ENCODE assay signal across 2 cellular contexts in the genomic region with DNA sequence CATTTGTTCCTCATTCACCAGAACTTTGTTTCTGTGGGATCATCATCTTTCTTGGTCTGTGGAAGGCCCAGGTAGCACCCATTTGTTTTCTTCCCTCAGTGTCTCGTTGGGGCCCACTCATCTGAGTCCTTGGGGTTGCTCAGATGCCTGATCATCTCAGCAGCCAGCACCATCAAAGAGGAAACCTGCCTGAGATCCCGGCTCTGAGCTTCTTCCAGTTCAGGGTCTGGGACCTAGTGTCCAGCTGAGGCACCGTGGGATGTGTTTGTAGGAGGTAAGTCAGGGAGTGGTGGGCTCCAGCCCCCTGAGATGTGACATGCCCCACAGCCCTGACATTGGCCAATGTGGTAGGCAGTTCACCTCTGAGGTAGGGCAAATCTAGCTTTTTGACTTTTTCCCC.
TF ChIP-seq lines count a peak whose summit lies in the region.

No MANE protein-coding gene starts in this region.

TF ChIP-seq in GM12878, 131 proteins besides CTCF, POLR2A, EP300 and RAD21:
- TF ChIP-seq TBL1XR1 (IDR thresholded peaks at IDR 0.05; ENCODE audit: low read depth, low read length) (no peak), STAT3 (IDR thresholded peaks at IDR 0.05; ENCODE audit: low read depth, low read length) (no peak), SIN3A (IDR thresholded peaks at IDR 0.05; ENCODE audit: low read depth, low read length) (no peak)
- TF ChIP-seq, protein P1, sequence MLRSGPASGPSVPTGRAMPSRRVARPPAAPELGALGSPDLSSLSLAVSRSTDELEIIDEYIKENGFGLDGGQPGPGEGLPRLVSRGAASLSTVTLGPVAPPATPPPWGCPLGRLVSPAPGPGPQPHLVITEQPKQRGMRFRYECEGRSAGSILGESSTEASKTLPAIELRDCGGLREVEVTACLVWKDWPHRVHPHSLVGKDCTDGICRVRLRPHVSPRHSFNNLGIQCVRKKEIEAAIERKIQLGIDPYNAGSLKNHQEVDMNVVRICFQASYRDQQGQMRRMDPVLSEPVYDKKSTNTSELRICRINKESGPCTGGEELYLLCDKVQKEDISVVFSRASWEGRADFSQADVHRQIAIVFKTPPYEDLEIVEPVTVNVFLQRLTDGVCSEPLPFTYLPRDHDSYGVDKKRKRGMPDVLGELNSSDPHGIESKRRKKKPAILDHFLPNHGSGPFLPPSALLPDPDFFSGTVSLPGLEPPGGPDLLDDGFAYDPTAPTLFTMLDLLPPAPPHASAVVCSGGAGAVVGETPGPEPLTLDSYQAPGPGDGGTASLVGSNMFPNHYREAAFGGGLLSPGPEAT (IDR thresholded peaks at IDR 0.05; ENCODE audit: low read depth) = no peak

TF ChIP-seq in GM12891, 5 proteins besides CTCF, POLR2A, EP300 and RAD21:
- TF ChIP-seq PAX5 (IDR thresholded peaks at IDR 0.05; ENCODE audit: insufficient read depth, low read length, severe bottlenecking) (no peak), POLR2AphosphoS5 (IDR thresholded peaks at IDR 0.05; ENCODE audit: low read depth, low read length) (no peak), TAF1 (IDR thresholded peaks at IDR 0.05; ENCODE audit: low read depth, low read length) (no peak), SPI1 (IDR thresholded peaks at IDR 0.05; ENCODE audit: low read depth, low read length) (no peak)
